1 cellular context compared by ENCODE assay signal in the genomic region with DNA sequence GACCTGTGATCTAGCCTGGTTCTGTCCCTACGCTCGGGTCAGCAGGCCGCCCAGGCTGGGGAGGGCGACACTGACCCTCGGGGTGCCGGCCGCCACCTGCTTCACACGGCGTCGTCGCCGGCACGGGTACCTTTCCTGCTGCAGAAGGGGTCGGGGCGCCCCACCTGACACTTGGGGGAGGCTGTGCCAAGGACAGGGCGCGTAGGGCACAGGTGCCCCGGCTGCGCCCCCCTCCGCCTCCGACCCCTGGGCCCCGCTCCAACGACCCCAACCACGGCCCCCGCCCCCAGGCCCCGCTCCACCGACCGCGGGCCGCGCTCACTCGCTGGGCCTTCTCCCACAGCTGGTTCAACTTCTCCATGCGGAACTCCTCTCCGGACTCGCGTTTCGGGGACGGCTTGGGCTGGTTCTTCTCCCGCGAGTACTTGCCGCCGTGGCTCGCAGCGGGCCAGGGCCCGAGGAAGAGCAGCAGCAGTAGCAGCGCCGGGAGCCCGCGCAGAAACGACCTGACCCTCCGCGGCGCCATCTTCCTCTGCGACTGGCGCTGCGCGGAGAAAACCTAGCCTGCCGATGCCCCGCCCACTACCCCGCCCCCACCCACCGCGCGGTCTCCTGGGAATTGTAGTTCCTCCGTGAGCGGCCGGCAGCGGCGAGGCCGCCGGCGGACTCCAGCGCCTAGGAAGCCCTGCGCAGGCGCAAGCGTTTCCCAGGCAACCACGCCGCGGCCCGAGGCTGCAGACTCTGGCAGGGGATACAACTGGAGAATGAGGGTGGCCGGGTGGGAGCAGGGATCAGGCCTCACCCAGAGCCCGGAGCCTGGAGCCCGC.
A peak's percentile ranks its signal among the peaks of the same experiment; 100 is the strongest.
TF ChIP-seq lines count a peak whose summit lies in the region.

A gene with protein sequence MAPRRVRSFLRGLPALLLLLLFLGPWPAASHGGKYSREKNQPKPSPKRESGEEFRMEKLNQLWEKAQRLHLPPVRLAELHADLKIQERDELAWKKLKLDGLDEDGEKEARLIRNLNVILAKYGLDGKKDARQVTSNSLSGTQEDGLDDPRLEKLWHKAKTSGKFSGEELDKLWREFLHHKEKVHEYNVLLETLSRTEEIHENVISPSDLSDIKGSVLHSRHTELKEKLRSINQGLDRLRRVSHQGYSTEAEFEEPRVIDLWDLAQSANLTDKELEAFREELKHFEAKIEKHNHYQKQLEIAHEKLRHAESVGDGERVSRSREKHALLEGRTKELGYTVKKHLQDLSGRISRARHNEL (minus strand): TSS at position 536 of the 827 bp plus-strand sequence. CDS start 10 bp downstream, at position 526.

TF ChIP-seq in K562, 482 proteins besides CTCF, POLR2A, EP300 and RAD21 (continued from another document and continues in another):
- TF ChIP-seq, protein P1, sequence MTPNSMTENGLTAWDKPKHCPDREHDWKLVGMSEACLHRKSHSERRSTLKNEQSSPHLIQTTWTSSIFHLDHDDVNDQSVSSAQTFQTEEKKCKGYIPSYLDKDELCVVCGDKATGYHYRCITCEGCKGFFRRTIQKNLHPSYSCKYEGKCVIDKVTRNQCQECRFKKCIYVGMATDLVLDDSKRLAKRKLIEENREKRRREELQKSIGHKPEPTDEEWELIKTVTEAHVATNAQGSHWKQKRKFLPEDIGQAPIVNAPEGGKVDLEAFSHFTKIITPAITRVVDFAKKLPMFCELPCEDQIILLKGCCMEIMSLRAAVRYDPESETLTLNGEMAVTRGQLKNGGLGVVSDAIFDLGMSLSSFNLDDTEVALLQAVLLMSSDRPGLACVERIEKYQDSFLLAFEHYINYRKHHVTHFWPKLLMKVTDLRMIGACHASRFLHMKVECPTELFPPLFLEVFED (CRISPR knock-in tag; conservative IDR thresholded peaks at IDR 0.05): 0 out of 2 replicates have a peak, but pooled peaks have one; percentile 31
- TF ChIP-seq, protein P2, sequence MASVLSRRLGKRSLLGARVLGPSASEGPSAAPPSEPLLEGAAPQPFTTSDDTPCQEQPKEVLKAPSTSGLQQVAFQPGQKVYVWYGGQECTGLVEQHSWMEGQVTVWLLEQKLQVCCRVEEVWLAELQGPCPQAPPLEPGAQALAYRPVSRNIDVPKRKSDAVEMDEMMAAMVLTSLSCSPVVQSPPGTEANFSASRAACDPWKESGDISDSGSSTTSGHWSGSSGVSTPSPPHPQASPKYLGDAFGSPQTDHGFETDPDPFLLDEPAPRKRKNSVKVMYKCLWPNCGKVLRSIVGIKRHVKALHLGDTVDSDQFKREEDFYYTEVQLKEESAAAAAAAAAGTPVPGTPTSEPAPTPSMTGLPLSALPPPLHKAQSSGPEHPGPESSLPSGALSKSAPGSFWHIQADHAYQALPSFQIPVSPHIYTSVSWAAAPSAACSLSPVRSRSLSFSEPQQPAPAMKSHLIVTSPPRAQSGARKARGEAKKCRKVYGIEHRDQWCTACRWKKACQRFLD (CRISPR knock-in tag; IDR thresholded peaks at IDR 0.05): peak; percentile 59; the same call in 1 of the 2 replicates
- TF ChIP-seq, protein P3, sequence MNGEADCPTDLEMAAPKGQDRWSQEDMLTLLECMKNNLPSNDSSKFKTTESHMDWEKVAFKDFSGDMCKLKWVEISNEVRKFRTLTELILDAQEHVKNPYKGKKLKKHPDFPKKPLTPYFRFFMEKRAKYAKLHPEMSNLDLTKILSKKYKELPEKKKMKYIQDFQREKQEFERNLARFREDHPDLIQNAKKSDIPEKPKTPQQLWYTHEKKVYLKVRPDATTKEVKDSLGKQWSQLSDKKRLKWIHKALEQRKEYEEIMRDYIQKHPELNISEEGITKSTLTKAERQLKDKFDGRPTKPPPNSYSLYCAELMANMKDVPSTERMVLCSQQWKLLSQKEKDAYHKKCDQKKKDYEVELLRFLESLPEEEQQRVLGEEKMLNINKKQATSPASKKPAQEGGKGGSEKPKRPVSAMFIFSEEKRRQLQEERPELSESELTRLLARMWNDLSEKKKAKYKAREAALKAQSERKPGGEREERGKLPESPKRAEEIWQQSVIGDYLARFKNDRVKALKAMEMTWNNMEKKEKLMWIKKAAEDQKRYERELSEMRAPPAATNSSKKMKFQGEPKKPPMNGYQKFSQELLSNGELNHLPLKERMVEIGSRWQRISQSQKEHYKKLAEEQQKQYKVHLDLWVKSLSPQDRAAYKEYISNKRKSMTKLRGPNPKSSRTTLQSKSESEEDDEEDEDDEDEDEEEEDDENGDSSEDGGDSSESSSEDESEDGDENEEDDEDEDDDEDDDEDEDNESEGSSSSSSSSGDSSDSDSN (IDR thresholded peaks at IDR 0.05; ENCODE audit: borderline replicate concordance in 1 of 2, low read depth in 2 of 2, low read length in 2 of 2): no peak
- TF ChIP-seq, protein P4, sequence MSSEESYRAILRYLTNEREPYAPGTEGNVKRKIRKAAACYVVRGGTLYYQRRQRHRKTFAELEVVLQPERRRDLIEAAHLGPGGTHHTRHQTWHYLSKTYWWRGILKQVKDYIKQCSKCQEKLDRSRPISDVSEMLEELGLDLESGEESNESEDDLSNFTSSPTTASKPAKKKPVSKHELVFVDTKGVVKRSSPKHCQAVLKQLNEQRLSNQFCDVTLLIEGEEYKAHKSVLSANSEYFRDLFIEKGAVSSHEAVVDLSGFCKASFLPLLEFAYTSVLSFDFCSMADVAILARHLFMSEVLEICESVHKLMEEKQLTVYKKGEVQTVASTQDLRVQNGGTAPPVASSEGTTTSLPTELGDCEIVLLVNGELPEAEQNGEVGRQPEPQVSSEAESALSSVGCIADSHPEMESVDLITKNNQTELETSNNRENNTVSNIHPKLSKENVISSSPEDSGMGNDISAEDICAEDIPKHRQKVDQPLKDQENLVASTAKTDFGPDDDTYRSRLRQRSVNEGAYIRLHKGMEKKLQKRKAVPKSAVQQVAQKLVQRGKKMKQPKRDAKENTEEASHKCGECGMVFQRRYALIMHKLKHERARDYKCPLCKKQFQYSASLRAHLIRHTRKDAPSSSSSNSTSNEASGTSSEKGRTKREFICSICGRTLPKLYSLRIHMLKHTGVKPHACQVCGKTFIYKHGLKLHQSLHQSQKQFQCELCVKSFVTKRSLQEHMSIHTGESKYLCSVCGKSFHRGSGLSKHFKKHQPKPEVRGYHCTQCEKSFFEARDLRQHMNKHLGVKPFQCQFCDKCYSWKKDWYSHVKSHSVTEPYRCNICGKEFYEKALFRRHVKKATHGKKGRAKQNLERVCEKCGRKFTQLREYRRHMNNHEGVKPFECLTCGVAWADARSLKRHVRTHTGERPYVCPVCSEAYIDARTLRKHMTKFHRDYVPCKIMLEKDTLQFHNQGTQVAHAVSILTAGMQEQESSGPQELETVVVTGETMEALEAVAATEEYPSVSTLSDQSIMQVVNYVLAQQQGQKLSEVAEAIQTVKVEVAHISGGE (CRISPR knock-in tag; IDR thresholded peaks at IDR 0.05): 0 out of 6 replicates have a peak, but pooled peaks of 1 of the 3 experiments have one; percentile 30
- TF ChIP-seq NFIC (IDR thresholded peaks at IDR 0.05) (peak; percentile 42; the same call in 1 of the 2 replicates), PHF21A (IDR thresholded peaks at IDR 0.05; ENCODE audit: borderline replicate concordance, low read depth) (0 out of 2 replicates have a peak, but pooled peaks have one; percentile 33), RBM22 (IDR thresholded peaks at IDR 0.05; ENCODE audit: low read depth, low read length, poor library complexity, severe bottlenecking) (peak; percentile 27), POU5F1 (IDR thresholded peaks at IDR 0.05; ENCODE audit: borderline replicate concordance, low read depth, low read length, partially characterized antibody) (peak; percentile 13), TAF7 (tag; IDR thresholded peaks at IDR 0.05) (peak; percentile 90), ZBTB7A (IDR thresholded peaks at IDR 0.05; ENCODE audit: borderline replicate concordance, control insufficient read depth, low read depth, low read length) (0 out of 2 replicates have a peak, but pooled peaks have one; percentile 41), NELFE (IDR thresholded peaks at IDR 0.05; ENCODE audit: insufficient read depth, insufficient read length) (peak; percentile 74), HIVEP1 (CRISPR knock-in tag; IDR thresholded peaks at IDR 0.05) (no peak), HDAC8 (tag; IDR thresholded peaks at IDR 0.05) (no peak), ZNF431 (CRISPR knock-in tag; IDR thresholded peaks at IDR 0.05) (no peak), SMAD3 (CRISPR knock-in tag; conservative IDR thresholded peaks at IDR 0.05) (0 out of 2 replicates have a peak, but pooled peaks have one; percentile 40), NONO (IDR thresholded peaks at IDR 0.05; ENCODE audit: low read depth in 2 of 2, low read length in 1 of 2) (peak; percentile 62 to 84; a peak in 2 of 4 replicates), NR2C2 (CRISPR knock-in tag; IDR thresholded peaks at IDR 0.05) (no peak), NR2C2 (tag; IDR thresholded peaks at IDR 0.05) (peak; percentile 73), POLR2B (IDR thresholded peaks at IDR 0.05; ENCODE audit: low read depth, partially characterized antibody) (peak; percentile 92), ETS2 (tag; IDR thresholded peaks at IDR 0.05; ENCODE audit: borderline replicate concordance, poor library complexity, severe bottlenecking) (no peak)
- TF ChIP-seq, protein P5, sequence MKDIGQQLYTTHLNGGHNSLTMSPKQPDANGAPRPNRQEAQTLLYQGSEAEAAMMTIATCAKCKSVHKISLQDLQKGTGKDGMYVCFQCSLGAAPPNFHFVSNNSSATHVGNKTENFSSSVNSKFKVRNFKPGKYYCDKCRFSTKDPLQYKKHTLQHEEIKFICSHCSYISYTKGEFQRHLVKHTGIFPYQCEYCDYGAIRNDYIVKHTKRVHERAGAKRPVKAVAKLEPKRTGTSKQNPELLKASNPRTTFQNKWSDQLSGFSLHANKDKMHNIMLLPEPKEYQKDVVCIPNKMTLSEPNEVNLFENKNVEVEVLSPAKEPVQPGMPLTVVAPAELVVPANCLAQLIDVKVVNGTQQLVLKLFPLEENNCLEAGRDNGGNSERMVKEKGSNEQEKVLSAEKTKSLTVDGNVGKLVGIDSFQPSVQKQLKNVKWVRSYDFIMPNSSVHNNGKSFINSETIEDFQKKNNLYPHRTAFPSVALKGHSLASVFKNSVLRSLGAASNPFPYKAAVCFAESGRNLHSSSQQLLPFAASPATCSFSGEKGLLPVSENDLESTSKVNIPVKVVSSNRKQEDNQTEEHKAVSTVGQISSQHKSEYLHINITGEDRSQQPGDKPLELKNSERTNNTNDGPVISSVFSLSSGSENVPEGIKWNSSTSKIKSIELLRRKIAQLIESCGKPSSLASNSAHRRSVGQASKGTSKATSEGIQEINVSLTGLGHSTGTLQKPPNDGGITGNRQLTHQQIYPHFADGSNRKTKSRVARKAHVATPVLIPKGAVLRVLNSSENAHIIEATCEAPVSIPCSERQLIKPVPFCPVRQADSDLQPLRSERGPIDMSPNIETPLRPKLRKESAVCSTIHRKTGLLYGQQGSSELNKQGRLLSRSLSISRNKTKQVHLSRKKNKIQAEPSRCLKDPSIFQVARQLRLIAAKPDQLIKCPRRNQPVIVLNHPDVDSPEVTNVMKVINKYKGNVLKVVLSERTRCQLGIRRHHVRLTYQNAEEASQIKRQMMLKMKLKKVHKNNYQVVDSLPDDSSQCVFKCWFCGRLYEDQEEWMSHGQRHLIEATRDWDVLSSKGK (CRISPR knock-in tag; IDR thresholded peaks at IDR 0.05): no peak
- TF ChIP-seq, protein P6, sequence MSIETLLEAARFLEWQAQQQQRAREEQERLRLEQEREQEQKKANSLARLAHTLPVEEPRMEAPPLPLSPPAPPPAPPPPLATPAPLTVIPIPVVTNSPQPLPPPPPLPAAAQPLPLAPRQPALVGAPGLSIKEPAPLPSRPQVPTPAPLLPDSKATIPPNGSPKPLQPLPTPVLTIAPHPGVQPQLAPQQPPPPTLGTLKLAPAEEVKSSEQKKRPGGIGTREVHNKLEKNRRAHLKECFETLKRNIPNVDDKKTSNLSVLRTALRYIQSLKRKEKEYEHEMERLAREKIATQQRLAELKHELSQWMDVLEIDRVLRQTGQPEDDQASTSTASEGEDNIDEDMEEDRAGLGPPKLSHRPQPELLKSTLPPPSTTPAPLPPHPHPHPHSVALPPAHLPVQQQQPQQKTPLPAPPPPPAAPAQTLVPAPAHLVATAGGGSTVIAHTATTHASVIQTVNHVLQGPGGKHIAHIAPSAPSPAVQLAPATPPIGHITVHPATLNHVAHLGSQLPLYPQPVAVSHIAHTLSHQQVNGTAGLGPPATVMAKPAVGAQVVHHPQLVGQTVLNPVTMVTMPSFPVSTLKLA (conservative IDR thresholded peaks at IDR 0.05): peak in 1 of 2 experiments; percentile 62; a peak in 1 of 4 replicates
